In the genomic region with DNA sequence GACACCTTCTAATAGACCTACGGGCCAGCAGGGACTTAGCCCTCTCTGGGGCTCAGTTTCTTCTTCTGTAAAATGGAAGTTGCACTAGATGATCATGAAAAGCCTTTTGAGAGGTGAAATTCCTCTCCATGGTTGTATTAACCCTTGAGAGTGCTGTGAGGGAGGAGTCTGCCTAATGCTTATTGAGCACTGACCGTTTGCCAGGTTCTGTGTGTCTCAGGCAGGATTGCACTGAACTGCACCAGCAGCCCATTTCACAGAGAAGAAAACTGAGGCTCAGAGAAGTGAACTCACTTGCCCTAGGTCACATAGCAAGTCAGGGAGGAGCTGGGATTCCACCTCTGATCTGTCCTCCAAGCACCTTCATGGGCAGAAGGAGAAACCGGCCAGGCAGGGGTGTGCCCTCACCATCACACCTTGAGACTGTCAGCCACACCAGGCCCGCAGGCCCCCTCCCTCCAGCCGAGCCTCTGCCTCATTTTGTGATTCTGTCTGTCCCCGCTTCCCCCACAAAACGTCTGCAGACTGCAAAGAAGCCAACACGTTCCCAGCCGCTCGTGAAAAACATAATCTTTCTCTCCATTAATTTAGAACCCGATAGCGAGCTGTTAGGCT, we compare ENCODE assay signal across 3 cellular contexts.
TF ChIP-seq lines count a peak whose summit lies in the region.

No MANE protein-coding gene starts in this region.

TF ChIP-seq in A549, 52 proteins besides CTCF, POLR2A, EP300 and RAD21:
- TF ChIP-seq KDM1A (IDR thresholded peaks at IDR 0.05; ENCODE audit: low read depth) (peak; percentile 57; the same call in 1 of the 2 replicates), TP53 (CRISPR knock-in tag; IDR thresholded peaks at IDR 0.05) (no peak)

TF ChIP-seq in IMR-90, 13 proteins besides CTCF, POLR2A, EP300 and RAD21:
- TF ChIP-seq FOS (IDR thresholded peaks at IDR 0.05; ENCODE audit: low read depth, low read length), result no peak
- TF ChIP-seq CHD1 (IDR thresholded peaks at IDR 0.05; ENCODE audit: low read depth, low read length), result no peak
- TF ChIP-seq BHLHE40 (IDR thresholded peaks at IDR 0.05; ENCODE audit: low read depth, low read length), result no peak
- no peak for TF ChIP-seq MAFK (IDR thresholded peaks at IDR 0.05; ENCODE audit: low read depth, low read length)
- TF ChIP-seq SMC3 (IDR thresholded peaks at IDR 0.05; ENCODE audit: low read depth, low read length), result no peak

TF ChIP-seq in H1, 55 proteins besides CTCF, POLR2A, EP300 and RAD21:
- TF ChIP-seq JUN (IDR thresholded peaks at IDR 0.05; ENCODE audit: low read depth, low read length) (no peak), ZNF274 (IDR thresholded peaks at IDR 0.05; ENCODE audit: borderline replicate concordance, extremely low read depth, low read length) (no peak), CEBPB (IDR thresholded peaks at IDR 0.05; ENCODE audit: low read depth, low read length) (no peak), KDM4A (IDR thresholded peaks at IDR 0.05; ENCODE audit: low read depth, low read length, severe bottlenecking) (no peak), SAP30 (IDR thresholded peaks at IDR 0.05; ENCODE audit: insufficient read depth, insufficient replicate concordance, low read length) (no peak), TBP (IDR thresholded peaks at IDR 0.05; ENCODE audit: low read depth, low read length) (no peak), HDAC2 (IDR thresholded peaks at IDR 0.05; ENCODE audit: borderline replicate concordance in 1 of 2, low read depth in 2 of 2, low read length in 2 of 2) (no peak), POU5F1 (IDR thresholded peaks at IDR 0.05; ENCODE audit: low read depth, low read length) (no peak), RXRA (IDR thresholded peaks at IDR 0.05; ENCODE audit: insufficient read depth, low read depth, low read length) (no peak), RBBP5 (IDR thresholded peaks at IDR 0.05; ENCODE audit: borderline replicate concordance, low read depth, low read length) (no peak), SIX5 (IDR thresholded peaks at IDR 0.05; ENCODE audit: low read depth, low read length) (no peak)
- TF ChIP-seq, protein P1, sequence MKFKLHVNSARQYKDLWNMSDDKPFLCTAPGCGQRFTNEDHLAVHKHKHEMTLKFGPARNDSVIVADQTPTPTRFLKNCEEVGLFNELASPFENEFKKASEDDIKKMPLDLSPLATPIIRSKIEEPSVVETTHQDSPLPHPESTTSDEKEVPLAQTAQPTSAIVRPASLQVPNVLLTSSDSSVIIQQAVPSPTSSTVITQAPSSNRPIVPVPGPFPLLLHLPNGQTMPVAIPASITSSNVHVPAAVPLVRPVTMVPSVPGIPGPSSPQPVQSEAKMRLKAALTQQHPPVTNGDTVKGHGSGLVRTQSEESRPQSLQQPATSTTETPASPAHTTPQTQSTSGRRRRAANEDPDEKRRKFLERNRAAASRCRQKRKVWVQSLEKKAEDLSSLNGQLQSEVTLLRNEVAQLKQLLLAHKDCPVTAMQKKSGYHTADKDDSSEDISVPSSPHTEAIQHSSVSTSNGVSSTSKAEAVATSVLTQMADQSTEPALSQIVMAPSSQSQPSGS (IDR thresholded peaks at IDR 0.05; ENCODE audit: low read length), result no peak
